ENCODE assay signal across 8 cellular contexts in the genomic region with DNA sequence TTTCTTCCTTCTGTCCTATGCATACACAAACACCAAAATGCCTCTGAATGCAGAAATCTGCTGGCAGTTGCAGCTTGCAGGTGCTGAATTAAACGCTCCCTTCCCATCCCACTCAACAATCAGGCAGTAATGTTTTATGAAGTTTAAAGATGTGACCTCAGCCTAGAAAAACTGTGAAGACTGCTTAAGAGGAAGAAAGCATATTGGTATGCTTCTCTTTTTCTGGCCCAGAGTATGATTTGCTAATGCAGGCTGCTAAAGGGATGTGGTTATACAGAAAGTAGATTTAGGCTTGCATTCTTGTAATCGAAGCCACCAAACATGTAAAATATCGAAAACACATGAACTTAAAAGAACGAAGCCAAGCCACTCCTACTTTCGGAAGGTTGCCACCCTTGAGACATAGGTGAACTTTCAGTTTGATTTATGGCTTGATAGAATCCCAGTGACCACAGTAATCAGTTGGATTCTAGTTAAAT. TPM values are rescaled to one million over a fixed set of nuclear protein-coding genes. Genes with fewer than 3 reads are reported as not detected.
DNase-seq lines count a peak whose midpoint lies in the region; ATAC-seq lines count a peak whose summit lies in the region.

No MANE protein-coding gene starts in this region.

- H3K27ac ChIP-seq in effector memory CD4-positive, alpha-beta T cell (ENCODE audit: insufficient read depth, low read length, poor library complexity, severe bottlenecking) = peak overlapping the region; percentile 44

- DNase-seq in Kasumi-1 (lab: John Stamatoyannopoulos, UW) (peak; percentile 48 to 53), DMS153 (lab: John Stamatoyannopoulos, UW) (no peak), MG63 (no peak), medulla oblongata (ENCODE audit: extremely low spot score) (no peak), HPDE6-E6E7 (ENCODE audit: extremely low spot score) (no peak)
- DNase-seq in effector memory CD4-positive, alpha-beta T cell = no peak

- no peaks in the 10 kb centered on the region for H3K36me3 ChIP-seq in effector memory CD4-positive, alpha-beta T cell (ENCODE audit: control insufficient read depth, insufficient read depth, low read length)
- H3K36me3 ChIP-seq in MG63 = no peaks in the 10 kb centered on the region

- peaks cover 46% of the 10 kb centered on the region for H3K4me1 ChIP-seq in effector memory CD4-positive, alpha-beta T cell (ENCODE audit: control insufficient read depth, insufficient read depth, low read length, poor library complexity, severe bottlenecking)

- peak; percentile 90 for ATAC-seq in GM18508 (IDR thresholded peaks at IDR 0.05; ENCODE audit: insufficient read depth, unreplicated experiment)
- ATAC-seq in GM21723 (IDR thresholded peaks at IDR 0.05; ENCODE audit: unreplicated experiment) = peak; percentile 96

- peak overlapping the region; percentile 17 for H3K4me3 ChIP-seq in effector memory CD4-positive, alpha-beta T cell (ENCODE audit: insufficient read depth, low read depth, low read length, poor library complexity, severe bottlenecking)
- no peak overlapping the region for H3K4me3 ChIP-seq in MG63

- no peaks in the 10 kb centered on the region for H3K27me3 ChIP-seq in effector memory CD4-positive, alpha-beta T cell (replicated peaks; ENCODE audit: control insufficient read depth, insufficient read depth, low read length, poor library complexity, severe bottlenecking)
- no peaks in the 10 kb centered on the region for H3K27me3 ChIP-seq in MG63

- H3K9me3 ChIP-seq in effector memory CD4-positive, alpha-beta T cell (ENCODE audit: control insufficient read depth, low read length) = no peaks in the 10 kb centered on the region
- H3K9me3 ChIP-seq in MG63 = no peaks in the 10 kb centered on the region

RNA-seq across cellular contexts. Expression of a gene that starts 40.8 kb away (rescaled TPM):
- total RNA-seq in MG63 (2014; rRNA removed; shearing (Covaris generic); ENCODE audit: low replicate concordance) = 5.7 and 10.5 TPM in 2 replicates

Comparison
In these comparisons a context has a peak if more than half of its experiments do, and no peak if none do; other contexts are left out.
1. DNase-seq: peak in Kasumi-1 (2 of 2); none in effector memory CD4-positive, alpha-beta T cell (0 of 3), DMS153 (single experiment), MG63 (single experiment), medulla oblongata (single experiment) and HPDE6-E6E7 (single experiment).